In the genomic region with DNA sequence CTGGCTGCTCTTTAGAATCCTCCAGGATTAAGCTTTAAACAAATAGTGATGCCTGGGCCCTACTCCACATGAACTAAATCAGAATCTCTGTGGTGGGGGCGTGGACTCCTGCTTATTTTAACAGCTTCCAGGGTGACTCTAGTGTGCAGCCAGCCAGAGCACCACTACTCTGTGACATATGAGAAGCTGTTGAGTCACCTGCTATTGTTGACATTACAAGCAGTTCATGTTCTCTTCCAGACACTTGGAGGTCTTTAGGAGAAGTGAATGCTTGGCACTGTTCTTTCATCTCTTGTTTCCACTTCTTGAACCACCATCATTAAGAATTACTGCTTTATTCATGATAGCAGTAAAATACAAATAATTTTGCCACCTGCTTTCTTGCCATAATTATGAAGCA, we compare ENCODE assay signal across 8 cellular contexts. TPM values are rescaled to one million over a fixed set of nuclear protein-coding genes. Genes with fewer than 3 reads are reported as not detected.
DNase-seq lines count a peak whose midpoint lies in the region; ATAC-seq and TF ChIP-seq lines count a peak whose summit lies in the region.

No MANE protein-coding gene starts in this region.

- CTCF ChIA-PET in activated CD8-positive, alpha-beta T cell treated with anti-CD3 and anti-CD28 coated beads for 36 hours (lab: Charles Lee) = no interaction called here

- peaks cover 13% of the 10 kb centered on the region for H3K27me3 Mint-ChIP-seq in activated CD8-positive, alpha-beta T cell treated with anti-CD3 and anti-CD28 coated beads for 36 hours

- H3K27ac Mint-ChIP-seq in activated CD8-positive, alpha-beta T cell treated with anti-CD3 and anti-CD28 coated beads for 36 hours = no peak overlapping the region

- DNase-seq in NCI-H510A treated with DMSO at 0.1 percent for 48 hours (lab: John Stamatoyannopoulos, UW) (peak; percentile 81), fibroblast of gingiva (ENCODE audit: low read depth) (peak; percentile 88), renal cortical epithelial cell (ENCODE audit: low read depth) (peak; percentile 98)
- no peak for DNase-seq in activated CD8-positive, alpha-beta T cell treated with anti-CD3 and anti-CD28 coated beads for 36 hours
- DNase-seq in activated T-cell treated with anti-CD3 and anti-CD28 coated beads, Interleukin-2, amount 50 U/mL, for 48 hours = no peak
- no peak for DNase-seq in activated CD8-positive, alpha-beta memory T cell treated with anti-CD3 and anti-CD28 coated beads, Interleukin-2, amount 50 U/mL, for 4 hours

- intact Hi-C loops in activated CD8-positive, alpha-beta T cell treated with anti-CD3 and anti-CD28 coated beads for 36 hours (cut with micrococcal nuclease) = no loop called here

- no peak for TF ChIP-seq CTCF in activated CD8-positive, alpha-beta T cell treated with anti-CD3 and anti-CD28 coated beads for 36 hours (IDR thresholded peaks at IDR 0.05)

- H3K4me1 Mint-ChIP-seq in activated CD8-positive, alpha-beta T cell treated with anti-CD3 and anti-CD28 coated beads for 36 hours (ENCODE audit: low read depth) = no peaks in the 10 kb centered on the region

- peak; percentile 70 for ATAC-seq in GM18868 (IDR thresholded peaks at IDR 0.05; ENCODE audit: unreplicated experiment)
- no peak for ATAC-seq in activated CD8-positive, alpha-beta T cell treated with anti-CD3 and anti-CD28 coated beads for 36 hours
- ATAC-seq in activated CD4-positive, CD25-positive, alpha-beta regulatory T cell treated with anti-CD3 and anti-CD28 coated beads, Interleukin-2, amount 50 U/mL, for 24 hours = no peak

- POLR2A ChIA-PET in activated CD8-positive, alpha-beta T cell treated with anti-CD3 and anti-CD28 coated beads for 36 hours (lab: Charles Lee) = no interaction called here

- no peaks in the 10 kb centered on the region for H3K36me3 Mint-ChIP-seq in activated CD8-positive, alpha-beta T cell treated with anti-CD3 and anti-CD28 coated beads for 36 hours (ENCODE audit: low read depth)

- H3K9me3 Mint-ChIP-seq in activated CD8-positive, alpha-beta T cell treated with anti-CD3 and anti-CD28 coated beads for 36 hours = peaks cover 10% of the 10 kb centered on the region

- no peak overlapping the region for H3K4me3 Mint-ChIP-seq in activated CD8-positive, alpha-beta T cell treated with anti-CD3 and anti-CD28 coated beads for 36 hours

RNA-seq across cellular contexts. Expression of gene C4orf51, which starts 0.4 kb away (rescaled TPM):
- total RNA-seq in renal cortical epithelial cell = not detected in 2 replicates
- total RNA-seq in activated CD8-positive, alpha-beta T cell treated with anti-CD3 and anti-CD28 coated beads for 36 hours = not detected

Comparison
In these comparisons a context has a peak if more than half of its experiments do, and no peak if none do; other contexts are left out.
1. DNase-seq: peak in NCI-H510A treated with DMSO at 0.1 percent for 48 hours (single experiment), fibroblast of gingiva (single experiment) and renal cortical epithelial cell (single experiment); none in activated CD8-positive, alpha-beta T cell treated with anti-CD3 and anti-CD28 coated beads for 36 hours (single experiment), activated T-cell treated with anti-CD3 and anti-CD28 coated beads, Interleukin-2, amount 50 U/mL, for 48 hours (0 of 2) and activated CD8-positive, alpha-beta memory T cell treated with anti-CD3 and anti-CD28 coated beads, Interleukin-2, amount 50 U/mL, for 4 hours (single experiment).